In genomic region chr1:248569044-248569443, GRCh38 we compare ENCODE assay signal across 1 cellular context. TPM values are rescaled to one million over a fixed set of nuclear protein-coding genes. Genes with fewer than 3 reads are reported as not detected.
"Had no signal": no experiment of that assay in that cellular context is flagged by ENCODE, and none has a peak within 500 bp of the region (broad histone marks: within the 10 kb centered on the region; RNA-seq: fewer than 3 reads in every experiment).

No MANE protein-coding gene starts in this region.

RNA-seq across cellular contexts. Expression of gene OR2T34, which starts 5.5 kb away (rescaled TPM):
- polyA plus RNA-seq: SK-N-SH had no signal

RNA-seq across cellular contexts. Expression of gene OR2T29, which starts 6.5 kb away (rescaled TPM):
- polyA plus RNA-seq: SK-N-SH had no signal

RNA-seq across cellular contexts. Expression of gene OR2T10, which starts 28.5 kb away (rescaled TPM):
- polyA plus RNA-seq: SK-N-SH had no signal
